23 cellular contexts compared by ENCODE assay signal in the genomic region with DNA sequence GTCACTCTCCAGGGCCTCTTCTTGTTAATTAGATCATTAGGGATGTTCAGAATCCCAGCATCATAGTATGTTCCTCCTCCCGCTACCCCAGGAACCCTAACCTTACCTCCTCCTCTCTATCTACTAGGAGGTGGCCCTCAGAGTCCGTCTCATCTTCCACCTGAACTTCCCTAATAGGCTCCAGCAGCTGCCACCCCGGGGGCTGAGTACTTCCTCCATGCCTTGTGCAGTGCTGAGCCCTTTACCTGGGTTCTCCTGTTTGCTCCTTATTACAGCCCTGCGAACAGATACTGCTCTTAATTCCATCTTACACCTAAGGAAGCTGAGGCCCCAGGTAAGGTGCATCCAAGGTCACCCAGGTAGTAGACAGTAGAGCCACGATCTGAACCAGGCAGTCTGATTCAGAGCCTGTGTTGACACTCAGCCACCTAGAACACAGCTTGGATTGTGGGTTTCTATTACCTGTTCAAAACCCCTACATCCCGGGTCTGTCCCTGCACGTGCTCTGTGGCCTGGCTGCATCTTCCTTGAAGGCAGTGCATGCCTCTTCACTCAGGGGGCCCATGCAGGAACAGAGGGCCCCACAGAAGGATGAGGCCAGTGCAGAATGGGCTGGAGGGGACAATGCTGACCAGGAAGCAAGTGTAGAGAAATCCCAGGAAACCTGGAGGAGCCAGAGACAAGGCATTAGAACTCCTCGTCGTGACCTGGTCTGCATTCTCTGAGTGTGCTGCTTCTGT. TPM values are rescaled to one million over a fixed set of nuclear protein-coding genes. Genes with fewer than 3 reads are reported as not detected.
DNase-seq lines count a peak whose midpoint lies in the region; ATAC-seq, FAIRE-seq and TF ChIP-seq lines count a peak whose summit lies in the region.
"Had no signal": no experiment of that assay in that cellular context is flagged by ENCODE, and none has a peak within 500 bp of the region (broad histone marks: within the 10 kb centered on the region; RNA-seq: fewer than 3 reads in every experiment).

No MANE protein-coding gene starts in this region.

- no peaks in the 10 kb centered on the region for H3K4me1 ChIP-seq in endothelial cell of umbilical vein (ENCODE audit: control insufficient read depth, extremely low read depth, insufficient read depth, low read length)
- H3K4me1 ChIP-seq: ascending aorta, thyroid gland had no signal

- H3K9me3 ChIP-seq in KOPT-K1 (ENCODE audit: insufficient read depth, low read length, poor library complexity, severe bottlenecking) (no peaks in the 10 kb centered on the region), endothelial cell of umbilical vein (replicated peaks; ENCODE audit: control insufficient read depth, insufficient read depth, low read length) (no peaks in the 10 kb centered on the region)
- H3K9me3 ChIP-seq: ascending aorta, BLaER1, ovary, thyroid gland had no signal

- H3K9me3 Mint-ChIP-seq in activated T-cell treated with anti-CD3 and anti-CD28 coated beads, Interleukin-2, amount 50 U/mL, for 24 hours: no peaks in the 10 kb centered on the region
- no peaks in the 10 kb centered on the region for H3K9me3 Mint-ChIP-seq in activated T-cell treated with anti-CD3 and anti-CD28 coated beads, Interleukin-2, amount 50 U/mL, for 4 hours

- no peak overlapping the region for H3K4me3 Mint-ChIP-seq in activated T-cell treated with anti-CD3 and anti-CD28 coated beads, Interleukin-2, amount 50 U/mL, for 24 hours
- H3K4me3 Mint-ChIP-seq in activated T-cell treated with anti-CD3 and anti-CD28 coated beads, Interleukin-2, amount 50 U/mL, for 4 hours: no peak overlapping the region
- H3K4me3 Mint-ChIP-seq: activated CD4-positive, alpha-beta T cell treated with anti-CD3 and anti-CD28 coated beads for 36 hours had no signal

- no peaks in the 10 kb centered on the region for H3K9me1 ChIP-seq in endothelial cell of umbilical vein (replicated peaks; ENCODE audit: control insufficient read depth, extremely low read depth, insufficient read depth, low read length)

- H3K27me3 ChIP-seq in endothelial cell of umbilical vein (ENCODE audit: control insufficient read depth in 2 of 2, insufficient read depth in 2 of 2, low read length in 2 of 2): no peaks in the 10 kb centered on the region
- H3K27me3 ChIP-seq: ascending aorta, BLaER1, ovary, thyroid gland had no signal

- POLR2A ChIA-PET in endothelial cell of umbilical vein (lab: Charles Lee): no interaction called here

- peaks cover 78% of the 10 kb centered on the region for H3K36me3 Mint-ChIP-seq in activated T-cell treated with anti-CD3 and anti-CD28 coated beads, Interleukin-2, amount 50 U/mL, for 24 hours (ENCODE audit: low read depth)
- peaks cover 2% of the 10 kb centered on the region for H3K36me3 Mint-ChIP-seq in activated T-cell treated with anti-CD3 and anti-CD28 coated beads, Interleukin-2, amount 50 U/mL, for 4 hours (ENCODE audit: insufficient read depth)

- H3K27ac ChIP-seq in KOPT-K1 (ENCODE audit: low read depth, low read length, poor library complexity, severe bottlenecking) (peak overlapping the region; percentile 24), endothelial cell of umbilical vein (ENCODE audit: insufficient read depth, low read depth, low read length) (no peak overlapping the region)
- H3K27ac ChIP-seq: ascending aorta, BLaER1, KMS-11, ovary, thyroid gland had no signal

- no peaks in the 10 kb centered on the region for H4K20me1 ChIP-seq in endothelial cell of umbilical vein (replicated peaks; ENCODE audit: control insufficient read depth, extremely low read depth, insufficient read depth, low read length)

- TF ChIP-seq POLR2A in endothelial cell of umbilical vein (IDR thresholded peaks at IDR 0.05; ENCODE audit: low read depth, low read length): no peak

- no peak overlapping the region for H3K4me3 ChIP-seq in endothelial cell of umbilical vein (replicated peaks in 1 of 3; ENCODE audit: insufficient read depth in 1 of 3, low read depth in 1 of 3, low read length in 3 of 3)
- H3K4me3 ChIP-seq: ascending aorta, BLaER1, ovary, thyroid gland had no signal

- H3K27ac Mint-ChIP-seq in activated T-cell treated with anti-CD3 and anti-CD28 coated beads, Interleukin-2, amount 50 U/mL, for 24 hours: peak overlapping the region; percentile 51

- DNase-seq in activated T-cell treated with anti-CD3 and anti-CD28 coated beads, Interleukin-2, amount 50 U/mL, for 24 hours: no peak
- DNase-seq in activated T-cell treated with anti-CD3 and anti-CD28 coated beads, Interleukin-2, amount 50 U/mL, for 4 hours: no peak
- DNase-seq in endothelial cell of umbilical vein (ENCODE audit: low read depth, low spot score) (no peak), posterior vena cava (ENCODE audit: low spot score) (peak; percentile 64), HPDE6-E6E7 (ENCODE audit: extremely low spot score) (no peak), NOMO-1 treated with DMSO at 0.1 percent for 48 hours (lab: John Stamatoyannopoulos, UW; ENCODE audit: unreplicated experiment) (no peak), NK-92 (lab: John Stamatoyannopoulos, UW; ENCODE audit: unreplicated experiment) (no peak)
- DNase-seq: activated CD4-positive, alpha-beta T cell treated with anti-CD3 and anti-CD28 coated beads for 36 hours; caudate nucleus; dermis blood vessel endothelial cell; glutamatergic neuron; kidney glomerular epithelial cell; mammary epithelial cell; NCI-H510A treated with DMSO at 0.1 percent for 48 hours; ovary; stimulated activated CD4-positive, alpha-beta T cell treated with anti-CD3 and anti-CD28 coated beads, Interleukin-2, amount 100 ng/mL, for 48 hours; thyroid gland had no signal

- TF ChIP-seq CTCF in endothelial cell of umbilical vein (IDR thresholded peaks at IDR 0.05; ENCODE audit: extremely low read depth in 1 of 2, insufficient read depth in 1 of 2, low read depth in 1 of 2, low read length in 2 of 2): no peak

- CTCF ChIA-PET in endothelial cell of umbilical vein (lab: Charles Lee): interaction anchor here (0.8 kb wide), 1 partner anchor 283 kb away, joined by 3 read pairs; no protein-coding TSS in a partner anchor

- H3K36me3 ChIP-seq in KOPT-K1 (ENCODE audit: insufficient read depth, low read length) (peaks cover 62% of the 10 kb centered on the region), endothelial cell of umbilical vein (ENCODE audit: control insufficient read depth in 2 of 2, extremely low read depth in 1 of 2, insufficient read depth in 2 of 2, low read length in 2 of 2) (peaks cover 0 to 12% of the 10 kb centered on the region in 2 experiments)
- H3K36me3 ChIP-seq: ovary had no signal

- intact Hi-C loops in endothelial cell of umbilical vein (cut with micrococcal nuclease) (no loop called here), posterior vena cava (cut with DNase I) (no loop called here)

- H2AFZ ChIP-seq in endothelial cell of umbilical vein (ENCODE audit: low read depth, low read length): no peak overlapping the region

- dilution Hi-C loops in endothelial cell of umbilical vein (cut with MboI; ENCODE audit: extremely low pct_ligation_motif_present, low sequenced_read_pairs): no loop called here

- H3K79me2 ChIP-seq in endothelial cell of umbilical vein (ENCODE audit: control insufficient read depth, insufficient read depth, low read length): no peaks in the 10 kb centered on the region

- ATAC-seq in activated T-cell treated with anti-CD3 and anti-CD28 coated beads, Interleukin-2, amount 50 U/mL, for 4 hours: no peak
- ATAC-seq: activated CD4-positive, alpha-beta T cell treated with anti-CD3 and anti-CD28 coated beads for 36 hours had no signal

- BruUV-seq in endothelial cell of umbilical vein (replicated peaks; lab: Mats Ljungman, UMichigan): no TSS peak

- no peak overlapping the region for H3K4me2 ChIP-seq in endothelial cell of umbilical vein (ENCODE audit: insufficient read depth, low read length)
- H3K4me2 ChIP-seq: KMS-11 had no signal

- H3K9ac ChIP-seq in endothelial cell of umbilical vein (replicated peaks; ENCODE audit: extremely low read depth, insufficient read depth, low read length): no peak overlapping the region
- H3K9ac ChIP-seq: BLaER1, KMS-11 had no signal

- H3K27me3 Mint-ChIP-seq in activated T-cell treated with anti-CD3 and anti-CD28 coated beads, Interleukin-2, amount 50 U/mL, for 24 hours: no peaks in the 10 kb centered on the region
- no peaks in the 10 kb centered on the region for H3K27me3 Mint-ChIP-seq in activated T-cell treated with anti-CD3 and anti-CD28 coated beads, Interleukin-2, amount 50 U/mL, for 4 hours (ENCODE audit: low read depth)
- H3K27me3 Mint-ChIP-seq: activated CD4-positive, alpha-beta T cell treated with anti-CD3 and anti-CD28 coated beads for 36 hours had no signal

- peak; percentile 15 for FAIRE-seq in endothelial cell of umbilical vein (lab: Jason Lieb, UNC)
- FAIRE-seq: H1, RCC 7860 had no signal

- peaks cover 80% of the 10 kb centered on the region for H3K4me1 Mint-ChIP-seq in activated T-cell treated with anti-CD3 and anti-CD28 coated beads, Interleukin-2, amount 50 U/mL, for 24 hours (ENCODE audit: low read depth)
- H3K4me1 Mint-ChIP-seq in activated T-cell treated with anti-CD3 and anti-CD28 coated beads, Interleukin-2, amount 50 U/mL, for 4 hours (ENCODE audit: low read depth): peaks cover 75% of the 10 kb centered on the region

TF ChIP-seq in endothelial cell of umbilical vein, 7 proteins besides CTCF, POLR2A, EP300 and RAD21 (continues in another document):
- TF ChIP-seq JUN (IDR thresholded peaks at IDR 0.05; ENCODE audit: borderline replicate concordance, insufficient read depth, insufficient read length, low read depth): no peak
- no peak for TF ChIP-seq MYC (IDR thresholded peaks at IDR 0.05; ENCODE audit: low read depth, low read length)
- no peak for TF ChIP-seq POLR2AphosphoS5 (IDR thresholded peaks at IDR 0.05; ENCODE audit: insufficient read depth, low read depth, low read length)
- no peak for TF ChIP-seq FOS (IDR thresholded peaks at IDR 0.05; ENCODE audit: borderline replicate concordance, insufficient read depth, low read length)
- TF ChIP-seq GATA2 (IDR thresholded peaks at IDR 0.05; ENCODE audit: insufficient read depth, insufficient read length, low read depth, low read length): no peak
- no peak for TF ChIP-seq EZH2 (IDR thresholded peaks at IDR 0.05; ENCODE audit: borderline replicate concordance, low read depth, low read length, severe bottlenecking)

RNA-seq across cellular contexts. Expression of gene MSANTD1, which starts 51.4 kb away (rescaled TPM):
- under 1 TPM; 0.66 to 0.87 (median 0.78) TPM for total RNA-seq in activated T-cell treated with anti-CD3 and anti-CD28 coated beads, Interleukin-2, amount 50 U/mL, for 4 hours
- total RNA-seq in endothelial cell of umbilical vein (0.88 and 1.2 TPM in 2 replicates), posterior vena cava (1 to 10 TPM in 1 of 2 donors, under 1 TPM in 1; 0.71 to 1.1 TPM)
- 0.14 and 0.18 TPM in 2 replicates for polyA plus RNA-seq in endothelial cell of umbilical vein
- polyA plus RNA-seq in endothelial cell of umbilical vein (2011; cell fraction: cytosol; rRNA removed): 0.05 and 0.06 TPM in 2 replicates
- polyA plus RNA-seq in endothelial cell of umbilical vein (2011; cell fraction: nucleus; rRNA removed): 1.4 TPM in 2 replicates
- 0.15 and 0.18 TPM in 2 replicates for polyA plus RNA-seq in endothelial cell of umbilical vein (2012)
- 0.78 and 1.1 TPM in 2 replicates for polyA minus RNA-seq in endothelial cell of umbilical vein
- polyA minus RNA-seq in endothelial cell of umbilical vein (2011; cell fraction: cytosol; rRNA and poly(A)+ RNA removed): not detected
- 1.9 and 3.9 TPM in 2 replicates for polyA minus RNA-seq in endothelial cell of umbilical vein (2011; cell fraction: nucleus; rRNA and poly(A)+ RNA removed)
- total RNA-seq: ascending aorta had no signal
